18 cellular contexts compared by ENCODE assay signal in genomic region chr20:50850721-50851286, GRCh38. TPM values are rescaled to one million over a fixed set of nuclear protein-coding genes. Genes with fewer than 3 reads are reported as not detected.
DNase-seq lines count a peak whose midpoint lies in the region; ATAC-seq, FAIRE-seq and TF ChIP-seq lines count a peak whose summit lies in the region.
"Had no signal": no experiment of that assay in that cellular context is flagged by ENCODE, and none has a peak within 500 bp of the region (broad histone marks: within the 10 kb centered on the region; RNA-seq: fewer than 3 reads in every experiment).

No MANE protein-coding gene starts in this region.

- FAIRE-seq in H1 (lab: Jason Lieb, UNC), result no peak
- FAIRE-seq: A204.1 had no signal

- H3K4me3 Mint-ChIP-seq in activated CD8-positive, alpha-beta memory T cell treated with anti-CD3 and anti-CD28 coated beads, Interleukin-2, amount 10 ng/mL, durations not matched to agents 7 days and 5 days, result no peak overlapping the region
- no peak overlapping the region for H3K4me3 Mint-ChIP-seq in Caco-2 (ENCODE audit: unreplicated experiment)

- CTCF ChIA-PET in activated CD8-positive, alpha-beta memory T cell treated with anti-CD3 and anti-CD28 coated beads, Interleukin-2, amount 10 ng/mL, durations not matched to agents 7 days and 5 days (lab: Charles Lee), result interaction anchor here (0.8 to 1.1 kb wide), 2 partner anchors 56 to 69 kb away, joined by 3 read pairs; partner anchors contain the start of gene BCAS4
- CTCF ChIA-PET in H1 (lab: Charles Lee; ENCODE audit: partially characterized antibody) (interaction anchor here (0.6 to 2.2 kb wide), 7 partner anchors 11 to 56 kb away, joined by 3 to 5 read pairs (median 3); partner anchors contain the start of gene BCAS4), Caco-2 (lab: Charles Lee) (no interaction called here)

- TF ChIP-seq EP300 in H1 (IDR thresholded peaks at IDR 0.05; ENCODE audit: borderline replicate concordance in 1 of 2, low read depth in 2 of 2, low read length in 2 of 2), result no peak

- H3K27ac Mint-ChIP-seq in activated CD8-positive, alpha-beta memory T cell treated with anti-CD3 and anti-CD28 coated beads, Interleukin-2, amount 10 ng/mL, durations not matched to agents 7 days and 5 days, result peak overlapping the region; percentile 73
- H3K27ac Mint-ChIP-seq in Caco-2 (ENCODE audit: unreplicated experiment), result no peak overlapping the region

- H4K20me1 ChIP-seq in OCI-LY1 (ENCODE audit: insufficient read depth, low read length), result no peaks in the 10 kb centered on the region
- H4K20me1 ChIP-seq in H1 (replicated peaks in 1 of 2; ENCODE audit: control insufficient read depth in 1 of 2, insufficient read depth in 2 of 2, low read length in 2 of 2), result peaks cover 0 to 2% of the 10 kb centered on the region in 2 experiments

- H3K4me1 ChIP-seq in OCI-LY1 (ENCODE audit: insufficient read depth, low read length, severe bottlenecking) (peaks cover 40% of the 10 kb centered on the region), H1 (replicated peaks in 1 of 4; ENCODE audit: control insufficient read depth in 3 of 4, insufficient read depth in 4 of 4, low read length in 3 of 4) (peaks cover 2 to 20% (median 14%) of the 10 kb centered on the region in 4 experiments), Caco-2 (peaks cover 8% of the 10 kb centered on the region)
- H3K4me1 ChIP-seq: prostate gland had no signal

- H3K36me3 ChIP-seq in OCI-LY1 (ENCODE audit: insufficient read depth, low read length) (peaks cover 11% of the 10 kb centered on the region; the same call in 1 of the 2 replicates), H1 (ENCODE audit: control insufficient read depth in 2 of 4, insufficient read depth in 4 of 4, low read length in 3 of 4) (no peaks in the 10 kb centered on the region), Caco-2 (ENCODE audit: control insufficient read depth, insufficient read depth, low read length) (no peaks in the 10 kb centered on the region)
- H3K36me3 ChIP-seq: brain microvascular endothelial cell, prostate gland had no signal

- H3K14ac ChIP-seq in H1 (ENCODE audit: insufficient read length), result no peak overlapping the region

- peaks cover 57% of the 10 kb centered on the region for H3K4me1 Mint-ChIP-seq in activated CD8-positive, alpha-beta memory T cell treated with anti-CD3 and anti-CD28 coated beads, Interleukin-2, amount 10 ng/mL, durations not matched to agents 7 days and 5 days
- peaks cover 10% of the 10 kb centered on the region for H3K4me1 Mint-ChIP-seq in Caco-2 (ENCODE audit: low read depth, unreplicated experiment)

- H3K56ac ChIP-seq in H1 (replicated peaks; ENCODE audit: insufficient read length, low read depth, low read length), result no peak overlapping the region

- no peaks in the 10 kb centered on the region for H3K79me2 ChIP-seq in OCI-LY1 (ENCODE audit: insufficient read depth, low read length)
- H3K79me2 ChIP-seq in H1 (ENCODE audit: control insufficient read depth in 1 of 2, insufficient read depth in 2 of 2, low read length in 2 of 2), result no peaks in the 10 kb centered on the region

- TF ChIP-seq CTCF in OCI-LY1 (IDR thresholded peaks at IDR 0.05; ENCODE audit: low read length) (peak; percentile 7; the same call in 1 of the 2 replicates), H1 (IDR thresholded peaks at IDR 0.05; ENCODE audit: control extremely low read depth in 1 of 3, insufficient read depth in 1 of 3, low read depth in 1 of 3, low read length in 3 of 3) (peak in 2 of 3 experiments; percentile 5 to 18; a peak in 2 of 4 replicates), retinal pigment epithelial cell (conservative IDR thresholded peaks at IDR 0.05; ENCODE audit: low read depth, low read length) (peak; percentile 8), Caco-2 (IDR thresholded peaks at IDR 0.05; ENCODE audit: insufficient read depth in 1 of 2, low read depth in 1 of 2, low read length in 1 of 2, severe bottlenecking in 1 of 2, unreplicated experiment in 1 of 2) (no peak)

- H3K27me3 ChIP-seq in OCI-LY1 (ENCODE audit: insufficient read depth, low read length), result no peaks in the 10 kb centered on the region
- H3K27me3 ChIP-seq in H1 (replicated peaks in 1 of 4; ENCODE audit: control insufficient read depth in 3 of 4, extremely low read depth in 1 of 4, insufficient read depth in 3 of 4, low read length in 3 of 4), result no peaks in the 10 kb centered on the region
- H3K27me3 ChIP-seq in Caco-2 (replicated peaks; ENCODE audit: control insufficient read depth, insufficient read depth, low read length), result no peaks in the 10 kb centered on the region
- H3K27me3 ChIP-seq: brain microvascular endothelial cell had no signal

- H3K79me1 ChIP-seq in H1 (ENCODE audit: low read depth, low read length), result 0 out of 2 replicates have a peak, but pooled peaks cover 3% of the 10 kb centered on the region

- no peak overlapping the region for H3K9ac ChIP-seq in OCI-LY1 (ENCODE audit: low read length)
- no peak overlapping the region for H3K9ac ChIP-seq in H1 (replicated peaks in 1 of 4; ENCODE audit: extremely low read depth in 1 of 4, low read depth in 3 of 4, low read length in 3 of 4)

- no peak overlapping the region for H2AFZ ChIP-seq in OCI-LY1 (ENCODE audit: low read length)
- no peak overlapping the region for H2AFZ ChIP-seq in H1 (ENCODE audit: low read length)

- no peaks in the 10 kb centered on the region for H3K27me3 Mint-ChIP-seq in activated CD8-positive, alpha-beta memory T cell treated with anti-CD3 and anti-CD28 coated beads, Interleukin-2, amount 10 ng/mL, durations not matched to agents 7 days and 5 days
- no peaks in the 10 kb centered on the region for H3K27me3 Mint-ChIP-seq in Caco-2 (ENCODE audit: insufficient read depth, unreplicated experiment)

- no peak for TF ChIP-seq RAD21 in H1 (IDR thresholded peaks at IDR 0.05 in 1 of 2, conservative IDR thresholded peaks at IDR 0.05 in 1 of 2; ENCODE audit: low read depth in 2 of 2, low read length in 2 of 2)

- H3K23ac ChIP-seq in H1 (ENCODE audit: insufficient read length), result no peak overlapping the region

- H3K36me3 Mint-ChIP-seq in activated CD8-positive, alpha-beta memory T cell treated with anti-CD3 and anti-CD28 coated beads, Interleukin-2, amount 10 ng/mL, durations not matched to agents 7 days and 5 days, result peaks cover 11% of the 10 kb centered on the region
- no peaks in the 10 kb centered on the region for H3K36me3 Mint-ChIP-seq in Caco-2 (ENCODE audit: insufficient read depth, unreplicated experiment)

- peak; percentile 45 for ATAC-seq in activated CD8-positive, alpha-beta memory T cell treated with anti-CD3 and anti-CD28 coated beads, Interleukin-2, amount 10 ng/mL, durations not matched to agents 7 days and 5 days
- ATAC-seq in HG03095 (IDR thresholded peaks at IDR 0.05; ENCODE audit: unreplicated experiment), result no peak

- H3K18ac ChIP-seq in H1 (ENCODE audit: extremely low read depth, low read length), result peak overlapping the region; percentile 71

- peak overlapping the region; percentile 25 for H4K91ac ChIP-seq in H1 (replicated peaks; ENCODE audit: insufficient read length, low read length)

- POLR2A ChIA-PET in H1 (lab: Charles Lee; ENCODE audit: partially characterized antibody), result interaction anchor here (0.5 to 1.3 kb wide), 3 partner anchors 19 to 522 kb away, joined by 3 to 4 read pairs (median 3); no protein-coding TSS in a partner anchor
- POLR2A ChIA-PET in Caco-2 (lab: Charles Lee), result no interaction called here

- no peaks in the 10 kb centered on the region for H3K9me2 ChIP-seq in OCI-LY1 (ENCODE audit: low read depth, low read length)

- no peak overlapping the region for H2BK15ac ChIP-seq in H1 (ENCODE audit: low read length)

- no peak overlapping the region for H2BK20ac ChIP-seq in H1 (ENCODE audit: low read length)

- H3K9me3 ChIP-seq in OCI-LY1 (ENCODE audit: low read length) (no peaks in the 10 kb centered on the region), H1 (ENCODE audit: insufficient read depth in 2 of 2, low read depth in 1 of 2, low read length in 1 of 2) (no peaks in the 10 kb centered on the region), Caco-2 (no peaks in the 10 kb centered on the region)
- H3K9me3 ChIP-seq: prostate gland had no signal

- intact Hi-C loops in Caco-2 (cut with micrococcal nuclease; ENCODE audit: unreplicated experiment), result no loop called here

- H2BK5ac ChIP-seq in H1 (ENCODE audit: low read depth, low read length), result peak overlapping the region; percentile 66; the same call in 1 of the 2 replicates

- no peaks in the 10 kb centered on the region for H3K9me3 Mint-ChIP-seq in activated CD8-positive, alpha-beta memory T cell treated with anti-CD3 and anti-CD28 coated beads, Interleukin-2, amount 10 ng/mL, durations not matched to agents 7 days and 5 days (ENCODE audit: low read depth)
- H3K9me3 Mint-ChIP-seq in Caco-2 (ENCODE audit: unreplicated experiment), result no peaks in the 10 kb centered on the region

- H3K23me2 ChIP-seq in H1 (ENCODE audit: low read depth, low read length), result no peaks in the 10 kb centered on the region; the same call in 1 of the 2 replicates

- H2BK120ac ChIP-seq in H1 (replicated peaks; ENCODE audit: low read depth, low read length), result no peak overlapping the region

- no peak overlapping the region for H4K5ac ChIP-seq in H1 (ENCODE audit: insufficient read length, low read depth, low read length)

- no peak overlapping the region; the same call in 1 of the 2 replicates for H4K8ac ChIP-seq in H1 (ENCODE audit: extremely low read depth, insufficient read depth, low read length)

- no peak overlapping the region for H2BK12ac ChIP-seq in H1 (ENCODE audit: low read depth, low read length)

- no peak for DNase-seq in activated CD8-positive, alpha-beta memory T cell treated with anti-CD3 and anti-CD28 coated beads, Interleukin-2, amount 10 ng/mL, durations not matched to agents 7 days and 5 days
- DNase-seq in activated CD8-positive, alpha-beta memory T cell treated with anti-CD3 and anti-CD28 coated beads for 24 hours, result no peak
- DNase-seq in H1 (ENCODE audit: low read depth in 1 of 2, low spot score in 2 of 2) (peak in 1 of 2 experiments; percentile 38), retinal pigment epithelial cell (ENCODE audit: low read depth) (peak; percentile 66), DMS 273 treated with DMSO at 0.1 percent for 48 hours (lab: John Stamatoyannopoulos, UW) (no peak), Caco-2 (no peak)
- DNase-seq: activated CD4-positive, alpha-beta T cell treated with anti-CD3 and anti-CD28 coated beads, Interleukin-2, amount 50 U/mL, for 48 hours; activated effector memory CD4-positive, alpha-beta T cell treated with anti-CD3 and anti-CD28 coated beads, Interleukin-2, amount 50 U/mL, for 16 hours; brain microvascular endothelial cell; left cardiac atrium; NCI-H187 treated with DMSO at 0.1 percent for 48 hours; NCI-H69; stimulated activated CD4-positive, alpha-beta T cell treated with anti-CD3 and anti-CD28 coated beads, Interleukin-15, amount 100 ng/mL, for 24 hours had no signal

- H2AK5ac ChIP-seq in H1 (ENCODE audit: low read depth, low read length), result no peak overlapping the region

- H3K4me3 ChIP-seq in OCI-LY1 (ENCODE audit: low read depth, low read length, poor library complexity, severe bottlenecking) (no peak overlapping the region), H1 (ENCODE audit: extremely low read depth in 1 of 4, insufficient read depth in 2 of 4, low read depth in 3 of 4, low read length in 4 of 4) (no peak overlapping the region), retinal pigment epithelial cell (ENCODE audit: low read length) (no peak overlapping the region), Caco-2 (ENCODE audit: low read depth, low read length) (no peak overlapping the region)
- H3K4me3 ChIP-seq: prostate gland had no signal

- 66% methylated on average over 7 of the region's 13 CpGs; no CpG with 5 or more reads in 1 of the 2 experiments for WGBS in H1 (ENCODE audit: extremely low coverage in 1 of 2, insufficient coverage in 1 of 2, insufficient read length in 1 of 2, insufficient replicate concordance in 2 of 2, low coverage in 1 of 2, low lambda C conversion rate in 2 of 2, missing lambda C conversion rate in 1 of 2), 2 experiments

- no peak for TF ChIP-seq POLR2A in H1 (IDR thresholded peaks at IDR 0.05; ENCODE audit: control extremely low read depth in 1 of 2, low read depth in 2 of 2, low read length in 2 of 2)

- no peaks in the 10 kb centered on the region for H3F3A ChIP-seq in OCI-LY1 (ENCODE audit: insufficient read depth, low read length)

- peak overlapping the region; percentile 48 for H3K27ac ChIP-seq in OCI-LY1 (ENCODE audit: low read depth, low read length, poor library complexity, severe bottlenecking)
- no peak overlapping the region for H3K27ac ChIP-seq in H1 (ENCODE audit: low read depth, low read length)
- H3K27ac ChIP-seq: brain microvascular endothelial cell, HL-60, prostate gland had no signal

- H3K4me2 ChIP-seq in OCI-LY1 (ENCODE audit: low read length), result no peak overlapping the region
- no peak overlapping the region; a peak in 1 of 4 replicates for H3K4me2 ChIP-seq in H1 (ENCODE audit: insufficient read depth in 1 of 2, low read depth in 2 of 2, low read length in 2 of 2)

- BruUV-seq in Caco-2 (replicated peaks; lab: Mats Ljungman, UMichigan), result no TSS peak

- no peak overlapping the region for H3K4ac ChIP-seq in H1 (replicated peaks; ENCODE audit: insufficient read length, low read depth, low read length)

RNA-seq across cellular contexts. Expression of gene BCAS4, which starts 55.9 kb away (rescaled TPM):
- total RNA-seq in activated CD8-positive, alpha-beta memory T cell treated with anti-CD3 and anti-CD28 coated beads, Interleukin-2, amount 10 ng/mL, durations not matched to agents 7 days and 5 days, result 10 to 100 TPM; 37.6 to 44.8 TPM
- 21.2 and 21.4 TPM in 2 replicates for total RNA-seq in H1 (2021; fragmentation: NEBNext Ultra II Directional; extraction: Animal tissue kit (Norgen Biotek cat#: 25700))
- 22.4 and 23.6 TPM in 2 replicates for polyA plus RNA-seq in H1 (2011; rRNA removed)
- 38.7 TPM for polyA plus RNA-seq in H1 (2011; cell fraction: cytosol; rRNA removed)
- polyA plus RNA-seq in H1 (2011; cell fraction: nucleus; rRNA removed), result 30.4 TPM
- 20.6 to 32.3 TPM (median 27.0 TPM) in 4 replicates for polyA plus RNA-seq in H1 (2012, experiment 1 of 2)
- polyA plus RNA-seq in H1 (2012, experiment 2 of 2), result 17.8 TPM
- 9.6 TPM for polyA plus RNA-seq in H1 (2013, experiment 1 of 2)
- polyA plus RNA-seq in H1 (2013, experiment 2 of 2), result 8.0 TPM
- polyA minus RNA-seq in H1 (2011; rRNA and poly(A)+ RNA removed), result 9.7 and 10.2 TPM in 2 replicates
- 10.0 TPM for polyA minus RNA-seq in H1 (2011; cell fraction: cytosol; rRNA and poly(A)+ RNA removed)
- 7.3 TPM for polyA minus RNA-seq in H1 (2011; cell fraction: nucleus; rRNA and poly(A)+ RNA removed)
- total RNA-seq in Caco-2 (2022), result 23.1 and 29.9 TPM in 2 replicates

Comparison
In these comparisons a context has a peak if more than half of its experiments do, and no peak if none do; other contexts are left out.
1. CTCF ChIP-seq: peak in OCI-LY1 (single experiment), H1 (2 of 3) and retinal pigment epithelial cell (single experiment); none in Caco-2 (0 of 2).